In genomic region chr14:69430306-69430939, GRCh38 we compare ENCODE assay signal across 22 cellular contexts. TPM values are rescaled to one million over a fixed set of nuclear protein-coding genes. Genes with fewer than 3 reads are reported as not detected.
DNase-seq lines count a peak whose midpoint lies in the region; ATAC-seq, FAIRE-seq and TF ChIP-seq lines count a peak whose summit lies in the region.
"Had no signal": no experiment of that assay in that cellular context is flagged by ENCODE, and none has a peak within 500 bp of the region (broad histone marks: within the 10 kb centered on the region; RNA-seq: fewer than 3 reads in every experiment).

No MANE protein-coding gene starts in this region.

- peaks cover 3 to 4% of the 10 kb centered on the region in 2 donors for H3K36me3 ChIP-seq in body of pancreas (replicated peaks in 1 of 2; ENCODE audit: insufficient read depth in 1 of 2, low read depth in 2 of 2)

- DNase-seq in HTR-8/SVneo (ENCODE audit: insufficient read length, low spot score): no peak
- DNase-seq in left lobe of liver (ENCODE audit: low spot score): no peak
- DNase-seq in memory B cell (ENCODE audit: low spot score in 2 of 2): no peak
- DNase-seq in body of pancreas: no peak
- DNase-seq in AG08396 (ENCODE audit: low spot score): no peak
- DNase-seq in GF-D8 (lab: John Stamatoyannopoulos, UW): no peak
- no peak for DNase-seq in NCI-H226
- DNase-seq: 8988T; BE2C; C1 segment of cervical spinal cord; CD4-positive, CD25-positive, alpha-beta regulatory T cell; CD8-positive, alpha-beta memory T cell; COR-L47; DMS 273 treated with DMSO at 0.1 percent for 48 hours; DMS53; DND-41; EL; GM23248 had no signal

- TF ChIP-seq CTCF in 22Rv1 (IDR thresholded peaks at IDR 0.05) (no peak), body of pancreas (IDR thresholded peaks at IDR 0.05) (no peak)

- H3K4me1 ChIP-seq in body of pancreas: peaks cover 7% of the 10 kb centered on the region
- H3K4me1 ChIP-seq: BE2C, HAP-1 had no signal

- no peaks in the 10 kb centered on the region for H3K27me3 ChIP-seq in body of pancreas
- H3K27me3 ChIP-seq: BE2C had no signal

- H3K4me3 ChIP-seq in body of pancreas: no peak overlapping the region
- H3K4me3 ChIP-seq: GM23248, HAP-1 had no signal

- peaks cover 32% of the 10 kb centered on the region for H3K36me3 Mint-ChIP-seq in memory B cell

- peak; percentile 57 for FAIRE-seq in HTR-8/SVneo (lab: Jason Lieb, UNC)
- FAIRE-seq: GM12891 had no signal

- intact Hi-C loops in body of pancreas (cut with DNase I): no loop called here

- WGBS in body of pancreas, 2 donors: 9 to 31% methylated on average over 1 of the region's 1 CpG

- H3K27ac Mint-ChIP-seq in memory B cell: peak overlapping the region; percentile 30

- ATAC-seq in left lobe of liver (peak; percentile 62), memory B cell (ENCODE audit: low read depth) (no peak), body of pancreas (no peak)

- TF ChIP-seq POLR2A in body of pancreas (IDR thresholded peaks at IDR 0.05): no peak

- peaks cover 27% of the 10 kb centered on the region for H3K4me1 Mint-ChIP-seq in memory B cell

- H3K27me3 Mint-ChIP-seq in memory B cell: no peaks in the 10 kb centered on the region
- H3K27me3 Mint-ChIP-seq: CD4-positive, CD25-positive, alpha-beta regulatory T cell; CD8-positive, alpha-beta memory T cell had no signal

- H3K27ac ChIP-seq in 22Rv1 (peak overlapping the region; percentile 14), body of pancreas (no peak overlapping the region)
- H3K27ac ChIP-seq: GM23248 had no signal

- H3K9me3 ChIP-seq in body of pancreas: no peaks in the 10 kb centered on the region
- H3K9me3 ChIP-seq: BE2C, HAP-1 had no signal

- H3K9me3 Mint-ChIP-seq in memory B cell: peaks cover 5% of the 10 kb centered on the region
- H3K9me3 Mint-ChIP-seq: CD8-positive, alpha-beta memory T cell had no signal

- H3K4me3 Mint-ChIP-seq in memory B cell: no peak overlapping the region
- H3K4me3 Mint-ChIP-seq: CD4-positive, CD25-positive, alpha-beta regulatory T cell; CD8-positive, alpha-beta memory T cell had no signal

RNA-seq across cellular contexts. Expression of gene SLC39A9, which starts 31.9 kb away (rescaled TPM):
- total RNA-seq in left lobe of liver (55.2 TPM), body of pancreas (10 to 100 TPM; 36.3 to 38.2 TPM)

RNA-seq across cellular contexts. Expression of gene ERH, which starts 32.3 kb away (rescaled TPM):
- total RNA-seq in left lobe of liver (53.2 TPM), body of pancreas (10 to 100 TPM; 35.5 to 64.6 TPM)

RNA-seq across cellular contexts. Expression of gene PLEKHD1, which starts 54.1 kb away (rescaled TPM):
- total RNA-seq in left lobe of liver: not detected
- 1 to 10 TPM in 1 of 2 donors, under 1 TPM in 1; under 0.01 to 2.0 TPM for total RNA-seq in body of pancreas
- total RNA-seq: GM23248, H4 had no signal
